ENCODE assay signal across 24 cellular contexts in genomic region chr10:43846968-43847367, GRCh38.
A peak's percentile ranks its signal among the peaks of the same experiment; 100 is the strongest.
DNase-seq lines count a peak whose midpoint lies in the region; ATAC-seq, FAIRE-seq and TF ChIP-seq lines count a peak whose summit lies in the region.
"Had no signal": no experiment of that assay in that cellular context is flagged by ENCODE, and none has a peak within 500 bp of the region (broad histone marks: within the 10 kb centered on the region; RNA-seq: fewer than 3 reads in every experiment).

No MANE protein-coding gene starts in this region.

- peak overlapping the region in 1 of 2 experiments; percentile 28 for H3K18ac ChIP-seq in mesenchymal stem cell (ENCODE audit: low read depth in 1 of 2, low read length in 2 of 2)

- no peak overlapping the region for H2BK12ac ChIP-seq in mesenchymal stem cell (ENCODE audit: low read length in 2 of 2)

- no peaks in the 10 kb centered on the region for H3K79me2 ChIP-seq in HepG2 (ENCODE audit: insufficient read depth, low read length)

- H3K27me3 ChIP-seq in liver (ENCODE audit: control insufficient read depth in 4 of 4, insufficient read depth in 4 of 4, low read length in 3 of 4) = no peaks in the 10 kb centered on the region
- peaks cover 0 to 10% of the 10 kb centered on the region in 2 experiments; a peak in 3 of 5 replicates for H3K27me3 ChIP-seq in HepG2 (ENCODE audit: control insufficient read depth in 1 of 2, insufficient read depth in 2 of 2, low read length in 2 of 2)
- no peaks in the 10 kb centered on the region for H3K27me3 ChIP-seq in esophagus muscularis mucosa
- H3K27me3 ChIP-seq in mesenchymal stem cell (ENCODE audit: control insufficient read depth in 1 of 2, insufficient read depth in 1 of 2, low read length in 2 of 2) = no peaks in the 10 kb centered on the region
- H3K27me3 ChIP-seq: BLaER1, SJCRH30 had no signal

- no peak overlapping the region for H4K91ac ChIP-seq in mesenchymal stem cell (ENCODE audit: low read length)

- no peak for FAIRE-seq in HepG2 (lab: Jason Lieb, UNC)
- FAIRE-seq: GM12891, H1, TTC549 had no signal

- no peak for TF ChIP-seq EP300 in HepG2 (IDR thresholded peaks at IDR 0.05; ENCODE audit: low read depth in 2 of 2, low read length in 2 of 2)
- no peak for TF ChIP-seq EP300 in HepG2 (CRISPR knock-in tag; IDR thresholded peaks at IDR 0.05; ENCODE audit: borderline replicate concordance)
- TF ChIP-seq EP300 in esophagus muscularis mucosa (IDR thresholded peaks at IDR 0.05) = no peak

- in situ Hi-C loops in HepG2 (cut with HindIII; ENCODE audit: extremely low pct_ligation_motif_present, low pct_unique_long_range_greater_than_20kb) = no loop called here

- peak overlapping the region in 1 of 2 experiments; percentile 50 for H3K4ac ChIP-seq in mesenchymal stem cell (ENCODE audit: low read depth in 1 of 2, low read length in 2 of 2)

- TF ChIP-seq POLR2A in HepG2 (IDR thresholded peaks at IDR 0.05; ENCODE audit: insufficient read depth in 1 of 2, low read depth in 2 of 2, low read length in 2 of 2) (no peak), esophagus muscularis mucosa (IDR thresholded peaks at IDR 0.05; ENCODE audit: low read depth) (no peak)

- H3K4me2 ChIP-seq in HepG2 (ENCODE audit: low read depth, low read length) (no peak overlapping the region), mesenchymal stem cell (ENCODE audit: low read length, poor library complexity, severe bottlenecking) (no peak overlapping the region)

- H3K4me3 ChIP-seq in liver (ENCODE audit: low read depth in 1 of 3, low read length in 3 of 3) (no peak overlapping the region), HepG2 (replicated peaks in 1 of 3; ENCODE audit: insufficient read depth in 1 of 3, low read depth in 2 of 3, low read length in 3 of 3) (no peak overlapping the region), esophagus muscularis mucosa (no peak overlapping the region), mesenchymal stem cell (ENCODE audit: insufficient read depth in 1 of 2, low read depth in 1 of 2, low read length in 2 of 2) (no peak overlapping the region)
- H3K4me3 ChIP-seq: BLaER1, SJCRH30 had no signal

- no peak overlapping the region for H4K8ac ChIP-seq in mesenchymal stem cell (ENCODE audit: low read length)

- H2AFZ ChIP-seq in HepG2 (ENCODE audit: low read length) (no peak overlapping the region), mesenchymal stem cell (ENCODE audit: low read depth, low read length) (no peak overlapping the region)

- CTCF ChIA-PET in HepG2 (lab: Yijun Ruan, JAX; ENCODE audit: low intra/inter-chr PET ratio, low total read pairs) = no interaction called here

- H3K9me3 ChIP-seq in liver (ENCODE audit: control insufficient read depth in 4 of 4, low read length in 3 of 4) (no peaks in the 10 kb centered on the region), HepG2 (ENCODE audit: low read length) (no peaks in the 10 kb centered on the region), esophagus muscularis mucosa (no peaks in the 10 kb centered on the region), mesenchymal stem cell (ENCODE audit: control insufficient read depth, low read length) (no peaks in the 10 kb centered on the region)
- H3K9me3 ChIP-seq: BLaER1, SJCRH30 had no signal

- no peak overlapping the region for H3K27ac ChIP-seq in liver (ENCODE audit: low read depth in 1 of 2, low read length in 2 of 2)
- no peak overlapping the region for H3K27ac ChIP-seq in HepG2 (ENCODE audit: extremely low read length, insufficient read depth, low read length)
- H3K27ac ChIP-seq in esophagus muscularis mucosa (replicated peaks in 1 of 4) = peak overlapping the region in 3 of 4 donors; percentile 26 to 64 (median 29)
- no peak overlapping the region for H3K27ac ChIP-seq in mesenchymal stem cell (ENCODE audit: low read length, poor library complexity, severe bottlenecking)
- H3K27ac ChIP-seq: SJCRH30 had no signal

- H4K20me1 ChIP-seq in HepG2 (ENCODE audit: insufficient read depth, low read length) = no peaks in the 10 kb centered on the region
- H4K20me1 ChIP-seq: BLaER1 had no signal

- BruUV-seq in HepG2 (replicated peaks; lab: Mats Ljungman, UMichigan) = no TSS peak

- no peaks in the 10 kb centered on the region for H3K79me1 ChIP-seq in mesenchymal stem cell (replicated peaks; ENCODE audit: low read length, poor library complexity, severe bottlenecking)

- POLR2A ChIA-PET in HepG2 (lab: Yijun Ruan, JAX) = no interaction called here

- no peak for ATAC-seq in HepG2
- ATAC-seq: Panc1 had no signal

- no peak overlapping the region for H3K14ac ChIP-seq in mesenchymal stem cell (ENCODE audit: low read length in 2 of 2)

- TF ChIP-seq CTCF in liver (IDR thresholded peaks at IDR 0.05; ENCODE audit: low read depth, low read length, missing input control) (no peak), HepG2 (CRISPR knock-in tag; IDR thresholded peaks at IDR 0.05) (no peak), esophagus muscularis mucosa (IDR thresholded peaks at IDR 0.05) (no peak)

- TF ChIP-seq RAD21 in liver (IDR thresholded peaks at IDR 0.05) (no peak), HepG2 (CRISPR knock-in tag; IDR thresholded peaks at IDR 0.05) (no peak)

- DNase-seq in HepG2 (ENCODE audit: low spot score) (no peak), esophagus muscularis mucosa (ENCODE audit: extremely low spot score) (no peak), mesenchymal stem cell (no peak), NCI-H2081 (lab: John Stamatoyannopoulos, UW) (no peak), NCI-H1092 (lab: John Stamatoyannopoulos, UW) (no peak), amniotic stem cell (lab: John Stamatoyannopoulos, UW) (no peak)
- DNase-seq in effector CD4-positive, alpha-beta T cell = no peak
- DNase-seq: ACHN; activated CD4-positive, CD25-positive, alpha-beta regulatory T cell treated with anti-CD3 and anti-CD28 coated beads, Interleukin-2, amount 50 U/mL, for 72 hours; activated gamma-delta T cell treated with Interleukin-2 at 50 U/mL for 16 hours; amygdala; cortex of kidney; head of caudate nucleus; midbrain; NCI-H2171 treated with DMSO at 0.1 percent for 48 hours; NCI-H524 treated with DMSO at 0.1 percent for 48 hours; posterior cingulate gyrus; SJCRH30 had no signal

- H2BK5ac ChIP-seq in mesenchymal stem cell (ENCODE audit: low read depth, low read length, poor library complexity, severe bottlenecking) = no peak overlapping the region

- no peak overlapping the region for H3K23ac ChIP-seq in mesenchymal stem cell (ENCODE audit: low read length in 2 of 2)

- no peak overlapping the region for H2AK5ac ChIP-seq in mesenchymal stem cell (ENCODE audit: low read length, severe bottlenecking)

- H2BK15ac ChIP-seq in mesenchymal stem cell (ENCODE audit: low read depth, poor library complexity, severe bottlenecking) = no peak overlapping the region

- H2BK120ac ChIP-seq in mesenchymal stem cell (ENCODE audit: low read depth, low read length) = peak overlapping the region; percentile 29

- no peaks in the 10 kb centered on the region for H3K4me1 ChIP-seq in liver (ENCODE audit: control insufficient read depth in 4 of 4, insufficient read depth in 4 of 4, low read length in 3 of 4)
- H3K4me1 ChIP-seq in HepG2 (ENCODE audit: insufficient read depth, low read length) = no peaks in the 10 kb centered on the region
- H3K4me1 ChIP-seq in esophagus muscularis mucosa = peaks cover 11 to 25% (median 17%) of the 10 kb centered on the region in 4 donors
- peaks cover 6% of the 10 kb centered on the region for H3K4me1 ChIP-seq in mesenchymal stem cell (ENCODE audit: control insufficient read depth, insufficient read depth, low read depth, low read length)
- H3K4me1 ChIP-seq: SJCRH30 had no signal

- 61% methylated on average over 4 of the region's 4 CpGs for WGBS in liver
- WGBS in HepG2 (ENCODE audit: low lambda C conversion rate) = 38% methylated on average over 3 of the region's 4 CpGs
- 66% methylated on average over 4 of the region's 4 CpGs for WGBS in esophagus muscularis mucosa
- 76% methylated on average over 3 of the region's 4 CpGs for WGBS in mesenchymal stem cell

- H3K36me3 ChIP-seq in liver (ENCODE audit: control insufficient read depth in 4 of 4, insufficient read depth in 3 of 4, low read depth in 1 of 4, low read length in 3 of 4) = no peaks in the 10 kb centered on the region
- no peaks in the 10 kb centered on the region for H3K36me3 ChIP-seq in HepG2 (replicated peaks in 1 of 2; ENCODE audit: control insufficient read depth in 1 of 2, insufficient read depth in 2 of 2, low read length in 2 of 2)
- no peaks in the 10 kb centered on the region for H3K36me3 ChIP-seq in esophagus muscularis mucosa
- H3K36me3 ChIP-seq in mesenchymal stem cell (ENCODE audit: control insufficient read depth in 1 of 2, insufficient read depth in 2 of 2, low read depth in 1 of 2, low read length in 2 of 2) = no peaks in the 10 kb centered on the region
- H3K36me3 ChIP-seq: BLaER1, SJCRH30 had no signal

- H3K9ac ChIP-seq in liver (ENCODE audit: low read depth in 1 of 2, low read length in 2 of 2) (no peak overlapping the region), HepG2 (ENCODE audit: insufficient read depth, low read depth, low read length) (no peak overlapping the region), mesenchymal stem cell (ENCODE audit: low read length) (no peak overlapping the region)
- H3K9ac ChIP-seq: BLaER1 had no signal

- intact Hi-C loops in HepG2 (cut with micrococcal nuclease; ENCODE audit: unreplicated experiment) (no loop called here), esophagus muscularis mucosa (cut with DNase I) (no loop called here)

TF ChIP-seq in liver, 16 proteins besides CTCF, POLR2A, EP300 and RAD21:
- TF ChIP-seq EGR1 (IDR thresholded peaks at IDR 0.05; ENCODE audit: low read depth in 2 of 2) (no peak), NR2F2 (IDR thresholded peaks at IDR 0.05) (peak; percentile 73)

TF ChIP-seq in HepG2, 621 proteins besides CTCF, POLR2A, EP300 and RAD21 (continues in another document):
- TF ChIP-seq NR2F1 (CRISPR knock-in tag; IDR thresholded peaks at IDR 0.05) (no peak), FOXC1 (CRISPR knock-in tag; IDR thresholded peaks at IDR 0.05; ENCODE audit: borderline replicate concordance) (no peak), ZFX (CRISPR knock-in tag; IDR thresholded peaks at IDR 0.05; ENCODE audit: low read depth) (no peak), PLSCR1 (CRISPR knock-in tag; IDR thresholded peaks at IDR 0.05; ENCODE audit: borderline replicate concordance) (no peak), SALL1 (CRISPR knock-in tag; IDR thresholded peaks at IDR 0.05) (no peak)

Comparison
In these comparisons a context has a peak if more than half of its experiments do, and no peak if none do; other contexts are left out.
1. H3K27ac ChIP-seq: peak in esophagus muscularis mucosa (3 of 4); none in liver (0 of 2), HepG2 (single experiment) and mesenchymal stem cell (single experiment).